ENCODE assay signal across 10 cellular contexts in genomic region chr9:130174025-130174424, GRCh38. TPM values are rescaled to one million over a fixed set of nuclear protein-coding genes. Genes with fewer than 3 reads are reported as not detected.
DNase-seq lines count a peak whose midpoint lies in the region; ATAC-seq and TF ChIP-seq lines count a peak whose summit lies in the region.
"Had no signal": no experiment of that assay in that cellular context is flagged by ENCODE, and none has a peak within 500 bp of the region (broad histone marks: within the 10 kb centered on the region; RNA-seq: fewer than 3 reads in every experiment).

No MANE protein-coding gene starts in this region.

- no peaks in the 10 kb centered on the region for H3K9me3 Mint-ChIP-seq in activated CD8-positive, alpha-beta T cell treated with anti-CD3 and anti-CD28 coated beads for 36 hours
- peaks cover 10% of the 10 kb centered on the region for H3K9me3 Mint-ChIP-seq in glutamatergic neuron (ENCODE audit: unreplicated experiment)

- H3K4me3 ChIP-seq in GM23248 (peak overlapping the region; percentile 83), skeletal muscle satellite cell (ENCODE audit: low read length) (peak overlapping the region; percentile 79)

- H3K27ac ChIP-seq in GM23248, result no peak overlapping the region

- no peaks in the 10 kb centered on the region for H3K36me3 ChIP-seq in GM23248 (ENCODE audit: low read depth)
- peaks cover 4% of the 10 kb centered on the region for H3K36me3 ChIP-seq in skeletal muscle satellite cell (ENCODE audit: insufficient read depth, low read length)

- WGBS in GM23248 (ENCODE audit: low coverage in 1 of 2, low lambda C conversion rate in 2 of 2, missing lambda C conversion rate in 2 of 2), 2 experiments, result 75 to 78% methylated on average over 9 of the region's 9 CpGs

- peak overlapping the region; percentile 85 for H3K9ac ChIP-seq in GM23248
- H3K9ac ChIP-seq in skeletal muscle satellite cell (ENCODE audit: low read depth, low read length), result no peak overlapping the region

- H3K9me2 ChIP-seq in GM23248 (ENCODE audit: insufficient read depth), result no peaks in the 10 kb centered on the region

- H3K27me3 Mint-ChIP-seq in activated CD8-positive, alpha-beta T cell treated with anti-CD3 and anti-CD28 coated beads for 36 hours, result peaks cover 16% of the 10 kb centered on the region
- peaks cover 17% of the 10 kb centered on the region for H3K27me3 Mint-ChIP-seq in glutamatergic neuron (ENCODE audit: unreplicated experiment)

- no peak overlapping the region for H3K27ac Mint-ChIP-seq in activated CD8-positive, alpha-beta T cell treated with anti-CD3 and anti-CD28 coated beads for 36 hours
- H3K27ac Mint-ChIP-seq in glutamatergic neuron (ENCODE audit: unreplicated experiment), result peak overlapping the region; percentile 96

- no peak for TF ChIP-seq CTCF in activated CD8-positive, alpha-beta T cell treated with anti-CD3 and anti-CD28 coated beads for 36 hours (IDR thresholded peaks at IDR 0.05)
- no peak for TF ChIP-seq CTCF in glutamatergic neuron (IDR thresholded peaks at IDR 0.05; ENCODE audit: partially characterized antibody, unreplicated experiment)

- H4K20me1 ChIP-seq in GM23248 (ENCODE audit: insufficient read depth), result no peaks in the 10 kb centered on the region

- no peak for ATAC-seq in activated CD8-positive, alpha-beta T cell treated with anti-CD3 and anti-CD28 coated beads for 36 hours
- no peak for ATAC-seq in HG02938 (IDR thresholded peaks at IDR 0.05; ENCODE audit: unreplicated experiment)
- ATAC-seq in GM21367 (IDR thresholded peaks at IDR 0.05; ENCODE audit: unreplicated experiment), result no peak

- H3K4me1 Mint-ChIP-seq in activated CD8-positive, alpha-beta T cell treated with anti-CD3 and anti-CD28 coated beads for 36 hours (ENCODE audit: low read depth), result peaks cover 2% of the 10 kb centered on the region
- peaks cover 24% of the 10 kb centered on the region for H3K4me1 Mint-ChIP-seq in glutamatergic neuron (ENCODE audit: low read depth, unreplicated experiment)

- POLR2A ChIA-PET in activated CD8-positive, alpha-beta T cell treated with anti-CD3 and anti-CD28 coated beads for 36 hours (lab: Charles Lee), result interaction anchor here (1.2 to 1.3 kb wide), 2 partner anchors 54 to 66 kb away, joined by 3 to 4 read pairs; no protein-coding TSS in a partner anchor

- CTCF ChIA-PET in activated CD8-positive, alpha-beta T cell treated with anti-CD3 and anti-CD28 coated beads for 36 hours (lab: Charles Lee), result interaction anchor here (1.1 to 5.6 kb wide), 2 partner anchors 46 to 67 kb away, joined by 3 to 25 read pairs; no protein-coding TSS in a partner anchor

- H3K4me2 ChIP-seq in GM23248 (ENCODE audit: unreplicated experiment) (peak overlapping the region; percentile 86), skeletal muscle satellite cell (ENCODE audit: low read length) (peak overlapping the region; percentile 97)

- no peaks in the 10 kb centered on the region for H3K27me3 ChIP-seq in GM23248 (replicated peaks; ENCODE audit: insufficient read depth)
- H3K27me3 ChIP-seq in skeletal muscle satellite cell (ENCODE audit: control insufficient read depth, insufficient read depth, low read length), result no peaks in the 10 kb centered on the region

- in situ Hi-C loops in GM23248 (cut with MboI), result no loop called here

- no peaks in the 10 kb centered on the region for H3K9me3 ChIP-seq in GM23248 (ENCODE audit: low read depth)
- no peaks in the 10 kb centered on the region for H3K9me3 ChIP-seq in skeletal muscle satellite cell (replicated peaks; ENCODE audit: low read length)

- no peak overlapping the region for H2AFZ ChIP-seq in GM23248

- DNase-seq in GM23248 (no peak), glutamatergic neuron (no peak), SW 1271 (lab: John Stamatoyannopoulos, UW) (no peak), LoVo (ENCODE audit: low spot score) (no peak)
- DNase-seq in activated CD8-positive, alpha-beta T cell treated with anti-CD3 and anti-CD28 coated beads for 36 hours, result no peak
- DNase-seq: activated CD8-positive, alpha-beta memory T cell treated with anti-CD3 and anti-CD28 coated beads, Interleukin-2, amount 50 U/mL, for 48 hours; NCI-H1694 treated with DMSO at 0.1 percent for 48 hours had no signal

- H3F3A ChIP-seq in GM23248 (ENCODE audit: insufficient read depth), result peaks cover 2% of the 10 kb centered on the region; the same call in 1 of the 2 replicates

- H3K36me3 Mint-ChIP-seq in activated CD8-positive, alpha-beta T cell treated with anti-CD3 and anti-CD28 coated beads for 36 hours (ENCODE audit: low read depth), result no peaks in the 10 kb centered on the region
- no peaks in the 10 kb centered on the region for H3K36me3 Mint-ChIP-seq in glutamatergic neuron (ENCODE audit: unreplicated experiment)

- peak overlapping the region; percentile 70 for H3K4me3 Mint-ChIP-seq in activated CD8-positive, alpha-beta T cell treated with anti-CD3 and anti-CD28 coated beads for 36 hours
- H3K4me3 Mint-ChIP-seq in glutamatergic neuron (ENCODE audit: unreplicated experiment), result peak overlapping the region; percentile 93

- peaks cover 57% of the 10 kb centered on the region for H3K79me2 ChIP-seq in GM23248 (ENCODE audit: insufficient read depth)

- H3K4me1 ChIP-seq in GM23248 (ENCODE audit: insufficient read depth), result 0 out of 2 replicates have a peak, but pooled peaks cover 6% of the 10 kb centered on the region
- peaks cover 21% of the 10 kb centered on the region for H3K4me1 ChIP-seq in skeletal muscle satellite cell (ENCODE audit: control insufficient read depth, insufficient read depth, low read length)

- intact Hi-C loops in activated CD8-positive, alpha-beta T cell treated with anti-CD3 and anti-CD28 coated beads for 36 hours (cut with micrococcal nuclease), result no loop called here

RNA-seq across cellular contexts. Expression of gene NCS1, which starts 1.8 kb away (rescaled TPM):
- 32.2 and 33.0 TPM in 2 replicates for total RNA-seq in GM23248 (2014; rRNA removed; shearing (Covaris generic))
- polyA plus RNA-seq in GM23248 (2016; fragmentation: Nextera tagmentation; extraction: Ambion mirVana), result 4.7 and 5.7 TPM in 2 replicates
- total RNA-seq in activated CD8-positive, alpha-beta T cell treated with anti-CD3 and anti-CD28 coated beads for 36 hours, result 10 to 100 TPM; 21.2 to 21.3 TPM
- total RNA-seq in glutamatergic neuron (ENCODE audit: unreplicated experiment), result 312 TPM
- 34.0 and 41.7 TPM in 2 replicates for total RNA-seq in skeletal muscle satellite cell (2012; rRNA removed)
